1 cellular context compared by ENCODE assay signal in the genomic region with DNA sequence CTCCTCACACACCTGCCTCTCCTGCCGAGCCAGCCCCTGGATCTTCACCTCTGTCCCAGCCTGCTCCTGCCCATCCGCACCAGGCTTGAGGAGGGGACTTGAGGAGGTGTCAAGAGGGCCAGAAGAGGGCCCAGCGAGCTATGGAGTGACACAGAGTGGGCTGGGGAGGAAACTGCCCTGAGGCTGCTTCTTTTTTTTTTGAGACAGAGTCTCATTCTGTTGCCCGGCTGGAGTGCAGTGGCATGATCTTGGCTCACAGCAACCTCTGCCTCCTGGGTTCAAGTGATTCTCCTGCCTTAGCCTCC.
TF ChIP-seq lines count a peak whose summit lies in the region.

No MANE protein-coding gene starts in this region.

TF ChIP-seq in GM12878, 131 proteins besides CTCF, POLR2A, EP300 and RAD21 (continued from another document):
- no peak for TF ChIP-seq IKZF2 (IDR thresholded peaks at IDR 0.05)
- TF ChIP-seq SIX5 (IDR thresholded peaks at IDR 0.05; ENCODE audit: low read depth, low read length, severe bottlenecking), result no peak
- no peak for TF ChIP-seq PML (IDR thresholded peaks at IDR 0.05; ENCODE audit: low read length)
- TF ChIP-seq RAD51 (IDR thresholded peaks at IDR 0.05), result no peak
- TF ChIP-seq RFX5 (IDR thresholded peaks at IDR 0.05; ENCODE audit: low read depth, low read length), result no peak
- TF ChIP-seq MEF2B (IDR thresholded peaks at IDR 0.05; ENCODE audit: partially characterized antibody, poor library complexity, severe bottlenecking), result no peak
- TF ChIP-seq ESRRA (IDR thresholded peaks at IDR 0.05; ENCODE audit: low read length), result no peak
- no peak for TF ChIP-seq KAT2A (conservative IDR thresholded peaks at IDR 0.05; ENCODE audit: control insufficient read depth, low read depth, low read length)
- no peak for TF ChIP-seq NFXL1 (IDR thresholded peaks at IDR 0.05; ENCODE audit: borderline replicate concordance)
- TF ChIP-seq, protein P1, sequence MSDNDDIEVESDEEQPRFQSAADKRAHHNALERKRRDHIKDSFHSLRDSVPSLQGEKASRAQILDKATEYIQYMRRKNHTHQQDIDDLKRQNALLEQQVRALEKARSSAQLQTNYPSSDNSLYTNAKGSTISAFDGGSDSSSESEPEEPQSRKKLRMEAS (IDR thresholded peaks at IDR 0.05; ENCODE audit: low read depth, low read length), result no peak
- no peak for TF ChIP-seq ZBED1 (IDR thresholded peaks at IDR 0.05; ENCODE audit: borderline replicate concordance)
- no peak for TF ChIP-seq CHD1 (IDR thresholded peaks at IDR 0.05; ENCODE audit: low read depth, low read length)
- TF ChIP-seq, protein P2, sequence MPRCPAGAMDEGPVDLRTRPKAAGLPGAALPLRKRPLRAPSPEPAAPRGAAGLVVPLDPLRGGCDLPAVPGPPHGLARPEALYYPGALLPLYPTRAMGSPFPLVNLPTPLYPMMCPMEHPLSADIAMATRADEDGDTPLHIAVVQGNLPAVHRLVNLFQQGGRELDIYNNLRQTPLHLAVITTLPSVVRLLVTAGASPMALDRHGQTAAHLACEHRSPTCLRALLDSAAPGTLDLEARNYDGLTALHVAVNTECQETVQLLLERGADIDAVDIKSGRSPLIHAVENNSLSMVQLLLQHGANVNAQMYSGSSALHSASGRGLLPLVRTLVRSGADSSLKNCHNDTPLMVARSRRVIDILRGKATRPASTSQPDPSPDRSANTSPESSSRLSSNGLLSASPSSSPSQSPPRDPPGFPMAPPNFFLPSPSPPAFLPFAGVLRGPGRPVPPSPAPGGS (IDR thresholded peaks at IDR 0.05; ENCODE audit: borderline replicate concordance, insufficient read depth, low read depth, low read length, poor library complexity, severe bottlenecking), result no peak
- no peak for TF ChIP-seq YBX1 (IDR thresholded peaks at IDR 0.05)
- no peak for TF ChIP-seq TBL1XR1 (IDR thresholded peaks at IDR 0.05; ENCODE audit: low read depth, low read length)
- TF ChIP-seq YY1 (IDR thresholded peaks at IDR 0.05; ENCODE audit: low read depth, low read length), result no peak
TF ChIP-seq in GM12878: peak in this region for 0.
